14 cellular contexts compared by ENCODE assay signal in the genomic region with DNA sequence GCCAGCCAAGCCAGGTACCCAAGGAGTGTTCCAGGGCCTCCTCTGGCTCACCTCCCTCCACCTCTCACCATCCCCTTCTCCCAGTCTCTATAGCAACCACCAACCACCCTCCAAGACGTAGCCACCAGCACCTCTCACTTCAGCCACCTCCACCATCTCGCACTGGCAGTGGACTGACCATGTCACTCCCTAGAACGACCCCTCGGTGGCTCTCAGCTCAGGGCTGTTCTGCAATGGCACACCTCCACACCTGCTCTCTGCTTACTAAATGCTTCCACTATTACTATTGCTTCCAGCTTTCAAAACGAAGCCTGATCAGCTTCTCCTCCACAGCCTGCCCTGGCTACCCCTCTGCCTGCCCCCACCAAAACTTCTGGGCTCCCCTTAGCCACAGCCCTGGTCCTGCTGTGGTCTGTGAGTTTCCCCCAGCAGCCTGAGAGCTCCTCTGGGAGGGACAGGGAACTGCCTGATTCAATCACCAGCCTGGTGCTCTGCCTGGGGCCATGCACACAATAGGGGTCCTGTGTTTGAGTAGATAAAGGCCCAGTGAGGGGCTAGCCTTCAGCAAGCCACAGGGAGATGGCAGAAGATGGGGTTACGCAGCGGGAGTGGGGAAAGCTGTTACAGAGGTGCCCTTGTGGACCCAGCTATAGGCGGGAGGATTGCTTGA. TPM values are rescaled to one million over a fixed set of nuclear protein-coding genes. Genes with fewer than 3 reads are reported as not detected.
A peak's percentile ranks its signal among the peaks of the same experiment; 100 is the strongest.
DNase-seq lines count a peak whose midpoint lies in the region; ATAC-seq, FAIRE-seq and TF ChIP-seq lines count a peak whose summit lies in the region.
"Had no signal": no experiment of that assay in that cellular context is flagged by ENCODE, and none has a peak within 500 bp of the region (broad histone marks: within the 10 kb centered on the region; RNA-seq: fewer than 3 reads in every experiment).

No MANE protein-coding gene starts in this region.

- H3K4me3 ChIP-seq in Panc1 (ENCODE audit: low read depth in 2 of 2, low read length in 2 of 2): no peak overlapping the region
- H3K4me3 ChIP-seq: upper lobe of left lung had no signal

- no peaks in the 10 kb centered on the region for H3K27me3 ChIP-seq in Panc1 (ENCODE audit: control insufficient read depth, insufficient read depth, low read length)
- H3K27me3 ChIP-seq: upper lobe of left lung had no signal

- H3K36me3 ChIP-seq in Panc1 (ENCODE audit: control insufficient read depth, insufficient read depth, low read length): no peaks in the 10 kb centered on the region
- H3K36me3 ChIP-seq: upper lobe of left lung had no signal

- no TSS peak for BruUV-seq in Panc1 (replicated peaks; lab: Mats Ljungman, UMichigan)

- no peaks in the 10 kb centered on the region for H3K36me3 Mint-ChIP-seq in activated naive CD4-positive, alpha-beta T cell treated with anti-CD3 and anti-CD28 coated beads, Interleukin-2, amount 50 U/mL, for 24 hours
- no peaks in the 10 kb centered on the region for H3K36me3 Mint-ChIP-seq in naive B cell

- no peak for ATAC-seq in Panc1
- no peak for ATAC-seq in naive B cell (ENCODE audit: low read depth in 2 of 2)
- ATAC-seq in GM21526 (IDR thresholded peaks at IDR 0.05; ENCODE audit: low FRiP score, unreplicated experiment): no peak

- no peak for DNase-seq in activated naive CD4-positive, alpha-beta T cell treated with anti-CD3 and anti-CD28 coated beads, Interleukin-2, amount 50 U/mL, for 16 hours
- DNase-seq in Panc1 (ENCODE audit: low read depth, low spot score): no peak
- no peak for DNase-seq in naive B cell
- DNase-seq in urothelium cell line (ENCODE audit: low spot score): no peak
- no peak for DNase-seq in hippocampal formation (lab: John Stamatoyannopoulos, UW)
- DNase-seq in middle frontal gyrus (ENCODE audit: extremely low spot score, low spot score): no peak

- in situ Hi-C loops in Panc1 (cut with HindIII; ENCODE audit: low pct_unique_long_range_greater_than_20kb, low sequenced_read_pairs): no loop called here

- no peaks in the 10 kb centered on the region for H3K9me3 ChIP-seq in Panc1 (ENCODE audit: control insufficient read depth, insufficient read depth, low read depth, low read length)
- H3K9me3 ChIP-seq: upper lobe of left lung had no signal

- H3K4me3 Mint-ChIP-seq in activated naive CD4-positive, alpha-beta T cell treated with anti-CD3 and anti-CD28 coated beads, Interleukin-2, amount 50 U/mL, for 24 hours: no peak overlapping the region
- H3K4me3 Mint-ChIP-seq in naive B cell: peak overlapping the region in 2 of 8 donors; percentile 57 to 73
- H3K4me3 Mint-ChIP-seq: activated CD8-positive, alpha-beta T cell treated with anti-CD3 and anti-CD28 coated beads for 36 hours had no signal

- POLR2A ChIA-PET in Panc1 (lab: Charles Lee): interaction anchor here (0.6 kb wide), 1 partner anchor 13 kb away, joined by 3 read pairs; no protein-coding TSS in a partner anchor

- H3K27ac ChIP-seq in Panc1 (ENCODE audit: low read length): peak overlapping the region; percentile 87
- H3K27ac ChIP-seq: upper lobe of left lung had no signal

- no peaks in the 10 kb centered on the region for H3K27me3 Mint-ChIP-seq in activated naive CD4-positive, alpha-beta T cell treated with anti-CD3 and anti-CD28 coated beads, Interleukin-2, amount 50 U/mL, for 24 hours
- H3K27me3 Mint-ChIP-seq in naive B cell: peaks cover 0 to 7% (median 0%) of the 10 kb centered on the region in 3 donors
- H3K27me3 Mint-ChIP-seq: activated B cell treated with CpG ODN at 0.5 μM for 24 hours; activated CD8-positive, alpha-beta T cell treated with anti-CD3 and anti-CD28 coated beads for 36 hours had no signal

- peaks cover 42% of the 10 kb centered on the region for H3K4me1 Mint-ChIP-seq in activated naive CD4-positive, alpha-beta T cell treated with anti-CD3 and anti-CD28 coated beads, Interleukin-2, amount 50 U/mL, for 24 hours
- peaks cover 33 to 40% (median 39%) of the 10 kb centered on the region in 3 donors for H3K4me1 Mint-ChIP-seq in naive B cell

- CTCF ChIA-PET in Panc1 (lab: Charles Lee): interaction anchor here (0.6 to 1.1 kb wide), 2 partner anchors 141 to 282 kb away, joined by 3 read pairs; no protein-coding TSS in a partner anchor

- H3K9me3 Mint-ChIP-seq in activated naive CD4-positive, alpha-beta T cell treated with anti-CD3 and anti-CD28 coated beads, Interleukin-2, amount 50 U/mL, for 24 hours: no peaks in the 10 kb centered on the region
- H3K9me3 Mint-ChIP-seq in naive B cell: no peaks in the 10 kb centered on the region
- H3K9me3 Mint-ChIP-seq: activated B cell treated with CpG ODN at 0.5 μM for 24 hours; activated CD8-positive, alpha-beta T cell treated with anti-CD3 and anti-CD28 coated beads for 36 hours; central memory CD8-positive, alpha-beta T cell had no signal

- FAIRE-seq in urothelium cell line (lab: Jason Lieb, UNC): peak; percentile 88
- FAIRE-seq: frontal cortex, small intestine had no signal

- H3K4me1 ChIP-seq in Panc1 (ENCODE audit: control insufficient read depth, insufficient read depth, low read length): peaks cover 45% of the 10 kb centered on the region

- intact Hi-C loops in Panc1 (cut with micrococcal nuclease; ENCODE audit: unreplicated experiment): loop anchor here (5.0 kb wide), 2 partner anchors 62 to 142 kb away; no protein-coding TSS in a partner anchor

- TF ChIP-seq CTCF in Panc1 (IDR thresholded peaks at IDR 0.05): no peak

- peak overlapping the region; percentile 23 for H3K27ac Mint-ChIP-seq in activated naive CD4-positive, alpha-beta T cell treated with anti-CD3 and anti-CD28 coated beads, Interleukin-2, amount 50 U/mL, for 24 hours
- H3K27ac Mint-ChIP-seq in naive B cell: peak overlapping the region in 4 of 6 donors; percentile 62 to 97 (median 95)

RNA-seq across cellular contexts. Expression of a gene that starts 17.5 kb away (rescaled TPM):
- 14.5 TPM for total RNA-seq in Panc1 (2021; ENCODE audit: unreplicated experiment)
- 11.6 TPM for polyA plus RNA-seq in Panc1 (2012; ENCODE audit: insufficient read length)
- polyA plus RNA-seq in naive B cell (ENCODE audit: low read depth in 6 of 6): 10 to 100 TPM in 5 of 6 donors, 1 to 10 TPM in 1; 9.9 to 38.5 (median 21.7) TPM
